8 cellular contexts compared by ENCODE assay signal in the genomic region with DNA sequence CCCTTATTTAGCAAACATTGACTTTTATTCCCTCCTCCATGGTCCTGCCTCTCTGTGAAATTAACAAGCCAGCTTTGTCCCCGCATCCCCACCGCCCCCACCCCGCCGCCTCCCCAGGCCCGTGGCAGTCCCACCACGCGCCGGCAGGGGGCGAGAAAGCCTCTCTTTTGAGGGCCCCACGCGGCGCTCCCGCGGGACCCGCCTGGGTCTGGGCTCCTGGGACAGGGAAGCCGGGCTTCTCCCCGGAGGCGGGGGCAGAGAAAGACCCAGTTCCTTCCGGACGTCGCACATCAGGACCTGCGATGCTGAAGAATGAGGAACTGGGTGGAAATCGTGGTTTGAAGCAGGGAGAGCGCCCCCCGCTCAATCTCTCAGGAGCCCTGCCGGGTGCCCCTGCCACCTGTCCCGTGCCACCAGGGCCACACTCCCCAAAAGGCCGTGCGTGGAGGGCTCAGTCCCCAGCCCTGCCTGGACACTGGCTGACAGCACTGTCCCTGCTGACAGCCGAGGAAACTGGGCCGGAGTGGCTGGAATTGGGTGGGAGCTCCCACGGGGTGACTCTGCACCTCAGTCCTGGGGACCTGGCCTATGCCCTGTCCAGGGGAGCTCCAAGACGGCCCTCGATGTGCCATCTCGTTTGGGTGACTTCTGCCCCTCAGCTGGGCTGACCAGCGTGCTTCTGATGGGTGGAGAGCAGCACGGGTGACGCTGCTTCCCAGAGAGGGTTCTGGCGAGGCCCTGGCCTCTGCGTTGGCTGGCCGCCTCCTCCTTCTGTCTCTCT. TPM values are rescaled to one million over a fixed set of nuclear protein-coding genes. Genes with fewer than 3 reads are reported as not detected.
DNase-seq lines count a peak whose midpoint lies in the region; ATAC-seq and TF ChIP-seq lines count a peak whose summit lies in the region.

No MANE protein-coding gene starts in this region.

- H3K36me3 Mint-ChIP-seq in chondrocyte (ENCODE audit: low read depth) (no peaks in the 10 kb centered on the region), mesothelial cell of epicardium (no peaks in the 10 kb centered on the region)

- no peaks in the 10 kb centered on the region for H3K4me1 Mint-ChIP-seq in chondrocyte (ENCODE audit: low read depth)
- no peaks in the 10 kb centered on the region for H3K4me1 Mint-ChIP-seq in mesothelial cell of epicardium

- no peak for ATAC-seq in HG03135 (IDR thresholded peaks at IDR 0.05; ENCODE audit: unreplicated experiment)

- H3K27ac Mint-ChIP-seq in chondrocyte (ENCODE audit: unreplicated experiment): no peak overlapping the region
- H3K27ac Mint-ChIP-seq in mesothelial cell of epicardium: no peak overlapping the region

- peak; percentile 79 for TF ChIP-seq CTCF in chondrocyte (IDR thresholded peaks at IDR 0.05)
- peak; percentile 85 for TF ChIP-seq CTCF in mesothelial cell of epicardium (IDR thresholded peaks at IDR 0.05; ENCODE audit: unreplicated experiment)

- peaks cover 12% of the 10 kb centered on the region for H3K9me3 Mint-ChIP-seq in chondrocyte (ENCODE audit: low read depth)
- H3K9me3 Mint-ChIP-seq in mesothelial cell of epicardium: peaks cover 21% of the 10 kb centered on the region

- H3K4me3 Mint-ChIP-seq in chondrocyte (ENCODE audit: unreplicated experiment) (no peak overlapping the region), mesothelial cell of epicardium (no peak overlapping the region)

- peak; percentile 69 for DNase-seq in DMS 273 (lab: John Stamatoyannopoulos, UW; ENCODE audit: unreplicated experiment)
- DNase-seq in DMS 273 treated with DMSO at 0.1 percent for 48 hours (lab: John Stamatoyannopoulos, UW): no peak
- peak; percentile 55 for DNase-seq in UCSD-AML1 (lab: John Stamatoyannopoulos, UW; ENCODE audit: unreplicated experiment)
- DNase-seq in chondrocyte (ENCODE audit: low spot score): peak; percentile 88
- DNase-seq in mesothelial cell of epicardium (ENCODE audit: low spot score in 2 of 2, unreplicated experiment in 2 of 2): peak; percentile 29 to 63
- DNase-seq in stimulated activated naive CD4-positive, alpha-beta T cell (lab: John Stamatoyannopoulos, UW): peak in 5 of 6 experiments; percentile 10 to 40 (median 33)
- DNase-seq in NCI-H2081 treated with DMSO at 0.1 percent for 48 hours (lab: John Stamatoyannopoulos, UW): no peak

- H3K27me3 Mint-ChIP-seq in chondrocyte (ENCODE audit: low read depth) (peaks cover 7% of the 10 kb centered on the region), mesothelial cell of epicardium (ENCODE audit: low read depth) (peaks cover 30% of the 10 kb centered on the region)

RNA-seq across cellular contexts. Expression of a gene that starts 8.6 kb away (rescaled TPM):
- total RNA-seq in chondrocyte (not detected in 3 replicates), mesothelial cell of epicardium (not detected in 3 replicates)

RNA-seq across cellular contexts. Expression of a gene that starts 56.3 kb away (rescaled TPM):
- 10.4 to 19.0 TPM (median 18.3 TPM) in 3 replicates for total RNA-seq in chondrocyte
- 1.2 to 2.1 TPM (median 1.4 TPM) in 3 replicates for total RNA-seq in mesothelial cell of epicardium

Comparison
In these comparisons a context has a peak if more than half of its experiments do, and no peak if none do; other contexts are left out.
1. DNase-seq: peak in DMS 273 (single experiment), UCSD-AML1 (single experiment), chondrocyte (single experiment), mesothelial cell of epicardium (2 of 2) and stimulated activated naive CD4-positive, alpha-beta T cell (5 of 6); none in DMS 273 treated with DMSO at 0.1 percent for 48 hours (single experiment) and NCI-H2081 treated with DMSO at 0.1 percent for 48 hours (single experiment).